Comparison of ENCODE assay signal across 9 cellular contexts in genomic region chr1:1630965-1631792, GRCh38. TPM values are rescaled to one million over a fixed set of nuclear protein-coding genes. Genes with fewer than 3 reads are reported as not detected.
A peak's percentile ranks its signal among the peaks of the same experiment; 100 is the strongest.
DNase-seq lines count a peak whose midpoint lies in the region; ATAC-seq and TF ChIP-seq lines count a peak whose summit lies in the region.
"Had no signal": no experiment of that assay in that cellular context is flagged by ENCODE, and none has a peak within 500 bp of the region (broad histone marks: within the 10 kb centered on the region; RNA-seq: fewer than 3 reads in every experiment).

No MANE protein-coding gene starts in this region.

- peak; percentile 42 for DNase-seq in activated naive CD4-positive, alpha-beta T cell treated with anti-CD3 and anti-CD28 coated beads, Interleukin-2, amount 10 ng/mL, durations not matched to agents 7 days and 5 days
- no peak for DNase-seq in activated naive CD4-positive, alpha-beta T cell (lab: John Stamatoyannopoulos, UW)
- peak in 4 of 10 donors; percentile 41 to 59 (median 46) for DNase-seq in dorsolateral prefrontal cortex
- DNase-seq in lower lobe of right lung = peak; percentile 57
- peak; percentile 77 for DNase-seq in upper lobe of right lung
- no peak for DNase-seq in HT-29 (ENCODE audit: low spot score)
- no peak for DNase-seq in stimulated activated CD4-positive, alpha-beta T cell treated with anti-CD3 and anti-CD28 coated beads, Interleukin-4, amount 100 ng/mL, for 24 hours
- DNase-seq: Calu3 had no signal

- intact Hi-C loops in dorsolateral prefrontal cortex (cut with DNase I) = no loop called here
- intact Hi-C loops in lower lobe of right lung (cut with DNase I) = no loop called here
- intact Hi-C loops in upper lobe of right lung (cut with DNase I) = no loop called here

- H3K4me3 ChIP-seq in dorsolateral prefrontal cortex (peak overlapping the region in 30 of 59 donors; percentile 5 to 50 (median 23)), lower lobe of right lung (peak overlapping the region; percentile 42), upper lobe of right lung (peak overlapping the region; percentile 43)

- no peak for TF ChIP-seq CTCF in dorsolateral prefrontal cortex (IDR thresholded peaks at IDR 0.05 in 54 of 56, conservative IDR thresholded peaks at IDR 0.05 in 2 of 56; ENCODE audit: low read depth in 1 of 56, partially characterized antibody in 56 of 56)
- TF ChIP-seq CTCF in lower lobe of right lung (IDR thresholded peaks at IDR 0.05) = no peak
- no peak for TF ChIP-seq CTCF in upper lobe of right lung (IDR thresholded peaks at IDR 0.05)

- peaks cover 2% of the 10 kb centered on the region for H3K36me3 Mint-ChIP-seq in activated naive CD4-positive, alpha-beta T cell treated with anti-CD3 and anti-CD28 coated beads, Interleukin-2, amount 10 ng/mL, durations not matched to agents 7 days and 5 days

- CTCF ChIA-PET in activated naive CD4-positive, alpha-beta T cell treated with anti-CD3 and anti-CD28 coated beads, Interleukin-2, amount 10 ng/mL, durations not matched to agents 7 days and 5 days (lab: Charles Lee) = no interaction called here

- peaks cover 0 to 17% (median 6%) of the 10 kb centered on the region in 45 donors for H3K27me3 ChIP-seq in dorsolateral prefrontal cortex
- peaks cover 21% of the 10 kb centered on the region for H3K27me3 ChIP-seq in lower lobe of right lung (ENCODE audit: low read depth)
- peaks cover 10% of the 10 kb centered on the region for H3K27me3 ChIP-seq in upper lobe of right lung

- ATAC-seq in lower lobe of right lung (peak; percentile 20 to 28), upper lobe of right lung (peak; percentile 1), HG03565 (IDR thresholded peaks at IDR 0.05; ENCODE audit: unreplicated experiment) (no peak)

- peak overlapping the region in 14 of 59 donors; percentile 35 to 79 (median 54) for H3K27ac ChIP-seq in dorsolateral prefrontal cortex
- H3K27ac ChIP-seq in lower lobe of right lung = peak overlapping the region; percentile 84
- peak overlapping the region; percentile 84 for H3K27ac ChIP-seq in upper lobe of right lung

- H3K4me1 Mint-ChIP-seq in activated naive CD4-positive, alpha-beta T cell treated with anti-CD3 and anti-CD28 coated beads, Interleukin-2, amount 10 ng/mL, durations not matched to agents 7 days and 5 days = peaks cover 8% of the 10 kb centered on the region

- H3K9me3 Mint-ChIP-seq in activated naive CD4-positive, alpha-beta T cell treated with anti-CD3 and anti-CD28 coated beads, Interleukin-2, amount 10 ng/mL, durations not matched to agents 7 days and 5 days = no peaks in the 10 kb centered on the region

- no peak overlapping the region for H3K27ac Mint-ChIP-seq in activated naive CD4-positive, alpha-beta T cell treated with anti-CD3 and anti-CD28 coated beads, Interleukin-2, amount 10 ng/mL, durations not matched to agents 7 days and 5 days

- H3K27me3 Mint-ChIP-seq in activated naive CD4-positive, alpha-beta T cell treated with anti-CD3 and anti-CD28 coated beads, Interleukin-2, amount 10 ng/mL, durations not matched to agents 7 days and 5 days = peaks cover 23% of the 10 kb centered on the region

- H3K9me3 ChIP-seq in lower lobe of right lung (no peaks in the 10 kb centered on the region), upper lobe of right lung (no peaks in the 10 kb centered on the region)

- H3K4me1 ChIP-seq in lower lobe of right lung = peaks cover 15% of the 10 kb centered on the region
- H3K4me1 ChIP-seq in upper lobe of right lung = peaks cover 2% of the 10 kb centered on the region

- H3K36me3 ChIP-seq in lower lobe of right lung (peaks cover 14% of the 10 kb centered on the region), upper lobe of right lung (peaks cover 7% of the 10 kb centered on the region)

- H3K4me3 Mint-ChIP-seq in activated naive CD4-positive, alpha-beta T cell treated with anti-CD3 and anti-CD28 coated beads, Interleukin-2, amount 10 ng/mL, durations not matched to agents 7 days and 5 days = peak overlapping the region; percentile 45

RNA-seq across cellular contexts. Expression of gene MMP23B, which starts 0.8 kb away (rescaled TPM):
- total RNA-seq in dorsolateral prefrontal cortex (10 to 100 TPM in 7 of 120 experiments, 1 to 10 TPM in 113; 1.2 to 13.7 (median 4.2) TPM), lower lobe of right lung (27.2 TPM), upper lobe of right lung (40.3 TPM)
- 0.10 and 1.3 TPM in 2 replicates for total RNA-seq in HT-29 (2014; rRNA removed; shearing (Covaris generic))

RNA-seq across cellular contexts. Expression of gene MIB2, which starts 15.9 kb away (rescaled TPM):
- total RNA-seq in dorsolateral prefrontal cortex = 100 to 1,000 TPM in 116 of 120 experiments, 10 to 100 TPM in 4; 86.0 to 202 (median 127) TPM
- total RNA-seq in lower lobe of right lung = 82.5 TPM
- total RNA-seq in upper lobe of right lung = 88.7 TPM
- 65.3 and 89.0 TPM in 2 replicates for total RNA-seq in HT-29 (2014; rRNA removed; shearing (Covaris generic))

RNA-seq across cellular contexts. Expression of gene CDK11B, which starts 27.6 kb away (rescaled TPM):
- total RNA-seq in dorsolateral prefrontal cortex = 10 to 100 TPM; 20.7 to 39.4 (median 29.1) TPM
- 23.0 TPM for total RNA-seq in lower lobe of right lung
- total RNA-seq in upper lobe of right lung = 24.8 TPM
- total RNA-seq in HT-29 (2014; rRNA removed; shearing (Covaris generic)) = 21.9 and 24.1 TPM in 2 replicates

RNA-seq across cellular contexts. Expression of gene FNDC10, which starts 31.2 kb away (rescaled TPM):
- total RNA-seq in dorsolateral prefrontal cortex (10 to 100 TPM in 115 of 120 experiments, 1 to 10 TPM in 5; 8.1 to 32.9 (median 19.4) TPM), lower lobe of right lung (7.7 TPM), upper lobe of right lung (7.4 TPM)
- not detected in 2 replicates for total RNA-seq in HT-29 (2014; rRNA removed; shearing (Covaris generic))

RNA-seq across cellular contexts. Expression of gene SSU72, which starts 56.5 kb away (rescaled TPM):
- total RNA-seq in dorsolateral prefrontal cortex (100 to 1,000 TPM in 102 of 120 experiments, 10 to 100 TPM in 18; 79.2 to 139 (median 114) TPM), lower lobe of right lung (123 TPM), upper lobe of right lung (125 TPM)
- total RNA-seq in HT-29 (2014; rRNA removed; shearing (Covaris generic)) = 140 and 148 TPM in 2 replicates

Comparison
In these comparisons a context has a peak if more than half of its experiments do, and no peak if none do; other contexts are left out.
1. DNase-seq: peak in activated naive CD4-positive, alpha-beta T cell treated with anti-CD3 and anti-CD28 coated beads, Interleukin-2, amount 10 ng/mL, durations not matched to agents 7 days and 5 days (single experiment), lower lobe of right lung (single experiment) and upper lobe of right lung (single experiment); none in activated naive CD4-positive, alpha-beta T cell (0 of 4), HT-29 (single experiment) and stimulated activated CD4-positive, alpha-beta T cell treated with anti-CD3 and anti-CD28 coated beads, Interleukin-4, amount 100 ng/mL, for 24 hours (single experiment).
2. Peak in every context shown above with its lines, with median percentiles within 50 percentile points of each other: H3K4me3 ChIP-seq.